1 cellular context compared by ENCODE assay signal in genomic region chr5:40572359-40572758, GRCh38.
TF ChIP-seq lines count a peak whose summit lies in the region.

No MANE protein-coding gene starts in this region.

TF ChIP-seq in IMR-90, 13 proteins besides CTCF, POLR2A, EP300 and RAD21 (continued from another document):
- TF ChIP-seq USF2 (IDR thresholded peaks at IDR 0.05; ENCODE audit: low read depth, low read length) (no peak), RFX5 (IDR thresholded peaks at IDR 0.05; ENCODE audit: low read depth, low read length) (no peak), MAFK (IDR thresholded peaks at IDR 0.05; ENCODE audit: low read depth, low read length) (no peak), CEBPB (IDR thresholded peaks at IDR 0.05; ENCODE audit: low read depth, low read length) (no peak), RCOR1 (IDR thresholded peaks at IDR 0.05; ENCODE audit: insufficient replicate concordance, low read length) (no peak), SMC3 (IDR thresholded peaks at IDR 0.05; ENCODE audit: low read depth, low read length) (no peak), MAZ (IDR thresholded peaks at IDR 0.05; ENCODE audit: borderline replicate concordance, low read depth, low read length) (no peak), BHLHE40 (IDR thresholded peaks at IDR 0.05; ENCODE audit: low read depth, low read length) (no peak), CHD1 (IDR thresholded peaks at IDR 0.05; ENCODE audit: low read depth, low read length) (no peak)
